Comparison of ENCODE assay signal across 8 cellular contexts in the genomic region with DNA sequence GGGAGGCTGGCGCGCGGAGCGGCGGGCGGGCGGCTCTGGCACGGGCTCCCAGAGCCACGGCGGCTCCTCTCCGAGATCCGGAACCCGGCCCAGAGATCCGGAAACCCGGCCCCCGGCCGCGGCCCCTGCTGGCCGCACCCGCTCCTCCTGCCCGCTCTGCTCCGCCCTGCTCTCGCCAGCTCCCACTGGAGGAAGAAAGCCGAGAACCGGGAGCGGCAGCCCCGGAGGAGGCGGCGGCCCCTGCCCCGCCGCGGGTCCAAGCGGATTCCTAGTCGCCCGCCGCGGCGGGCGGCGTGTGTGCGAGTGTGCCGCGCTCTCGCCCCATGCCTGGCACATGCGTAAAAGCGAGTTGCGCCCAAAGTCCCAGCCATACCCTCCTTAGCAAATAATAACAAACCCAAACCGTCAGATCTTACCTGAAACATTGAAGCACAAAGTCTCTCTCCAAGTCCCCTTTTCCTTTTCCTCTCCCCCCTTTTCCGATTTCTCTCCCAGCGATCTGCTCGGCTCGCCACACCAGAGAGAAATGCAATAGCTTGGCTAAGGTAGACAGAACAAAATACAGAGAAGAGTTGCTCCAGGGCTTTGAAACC.
DNase-seq lines count a peak whose midpoint lies in the region; ATAC-seq and TF ChIP-seq lines count a peak whose summit lies in the region.

No MANE protein-coding gene starts in this region.

- peak in 1 of 3 donors; percentile 53 for TF ChIP-seq POLR2A in spleen (IDR thresholded peaks at IDR 0.05)

- H3K27ac ChIP-seq in cingulate gyrus (ENCODE audit: low read depth, low read length) = peak overlapping the region; percentile 88
- H3K27ac ChIP-seq in spleen = peak overlapping the region; percentile 6 to 87 (median 83)

- H3K4me3 ChIP-seq in spleen = peak overlapping the region; percentile 19 to 76 (median 58)

- intact Hi-C loops in spleen (cut with DNase I; ENCODE audit: low total_unique reads) = loop anchor here (10.0 kb wide), 1 partner anchor 108 kb away; no protein-coding TSS in a partner anchor

- no peaks in the 10 kb centered on the region for H3K9me3 ChIP-seq in spleen

- TF ChIP-seq CTCF in spleen (IDR thresholded peaks at IDR 0.05 in 8 of 11, conservative IDR thresholded peaks at IDR 0.05 in 3 of 11) = peak in 6 of 11 experiments; percentile 22 to 55 (median 48)

- DNase-seq in COR-L47 (lab: John Stamatoyannopoulos, UW) = peak; percentile 55
- peak; percentile 47 for DNase-seq in HuH-7 (ENCODE audit: low spot score)
- peak; percentile 68 for DNase-seq in RPMI7951 (ENCODE audit: low read depth)
- peak; percentile 71 for DNase-seq in kidney tubule cell (ENCODE audit: low spot score)
- DNase-seq in spleen = peak; percentile 91
- DNase-seq in stimulated activated naive CD4-positive, alpha-beta T cell (lab: John Stamatoyannopoulos, UW) = no peak

- peaks cover 0 to 35% (median 30%) of the 10 kb centered on the region in 6 donors for H3K4me1 ChIP-seq in spleen

- H3K36me3 ChIP-seq in spleen = no peaks in the 10 kb centered on the region

- ATAC-seq in GM19372 (IDR thresholded peaks at IDR 0.05; ENCODE audit: low read depth, unreplicated experiment) = peak; percentile 63

- 0 to 1% (median 1%) methylated on average over 25 to 52 of the region's 52 CpGs for WGBS in spleen, 5 donors

- peaks cover 0 to 85% (median 27%) of the 10 kb centered on the region in 7 donors for H3K27me3 ChIP-seq in spleen (replicated peaks in 1 of 7)

Comparison
In these comparisons a context has a peak if more than half of its experiments do, and no peak if none do; other contexts are left out.
1. DNase-seq: peak in COR-L47 (single experiment), HuH-7 (single experiment), RPMI7951 (single experiment), kidney tubule cell (single experiment) and spleen (single experiment); none in stimulated activated naive CD4-positive, alpha-beta T cell (0 of 6).